21 cellular contexts compared by ENCODE assay signal in the genomic region with DNA sequence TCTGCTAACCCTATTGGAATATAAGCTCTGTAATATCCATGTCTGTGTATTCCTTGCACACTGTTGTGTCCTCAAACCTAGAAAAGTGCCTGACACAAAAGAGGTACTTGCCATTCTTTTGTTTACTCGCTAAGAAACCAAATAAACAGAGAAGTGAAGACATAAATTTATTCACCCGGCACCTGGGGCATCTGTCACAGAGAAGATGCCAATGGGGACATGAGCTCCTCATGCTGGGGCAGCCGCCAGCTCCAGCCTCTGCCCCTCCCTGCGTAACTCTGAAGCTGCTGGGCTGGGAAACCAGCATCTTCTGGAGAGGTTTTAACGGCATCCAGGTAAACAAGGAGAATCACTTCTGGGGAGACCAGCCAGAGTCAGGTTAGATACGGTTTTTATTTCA.
"Had no signal": no experiment of that assay in that cellular context is flagged by ENCODE, and none has a peak within 500 bp of the region (broad histone marks: within the 10 kb centered on the region; RNA-seq: fewer than 3 reads in every experiment).

No MANE protein-coding gene starts in this region.

- FAIRE-seq: K562, RCC 7860 had no signal

- H3K9me3 ChIP-seq: SJSA1 had no signal

- H3K4me3 ChIP-seq: K562, SJSA1, SK-N-MC had no signal

- H3K4me2 ChIP-seq: KMS-11 had no signal

- H3K36me3 ChIP-seq: SJSA1 had no signal

- ATAC-seq: K562 had no signal

- DNase-seq: Kasumi-1, MM.1S, NCI-H1092 treated with DMSO at 0.1 percent for 48 hours, NCI-H1436, NCI-H187, NCI-H2029, NCI-H2081 treated with DMSO at 0.1 percent for 48 hours, NCI-H226, NCI-H446, NCI-H510A, NCI-H524 treated with DMSO at 0.1 percent for 48 hours, NCI-H69, NCI-H774, Right ventricle myocardium superior, RPMI8226, SIG-M5 had no signal

- H3K27me3 ChIP-seq: SJSA1 had no signal

- H3K27ac ChIP-seq: KMS-11, SJSA1, SK-N-MC had no signal
